10 cellular contexts compared by ENCODE assay signal in genomic region chr3:122858373-122858772, GRCh38.
DNase-seq lines count a peak whose midpoint lies in the region; ATAC-seq and TF ChIP-seq lines count a peak whose summit lies in the region.
"Had no signal": no experiment of that assay in that cellular context is flagged by ENCODE, and none has a peak within 500 bp of the region (broad histone marks: within the 10 kb centered on the region; RNA-seq: fewer than 3 reads in every experiment).

No MANE protein-coding gene starts in this region.

- no peak overlapping the region for H3K4ac ChIP-seq in neuronal stem cell (ENCODE audit: low read length)

- no peaks in the 10 kb centered on the region for H3K9me2 ChIP-seq in SK-N-SH

- H3K36me3 ChIP-seq in SK-N-SH (replicated peaks in 1 of 2; ENCODE audit: control insufficient read depth in 1 of 2, insufficient read depth in 2 of 2, low read length in 1 of 2) (peaks cover 13 to 19% of the 10 kb centered on the region in 2 experiments), spleen (peaks cover 0 to 84% (median 8%) of the 10 kb centered on the region in 6 donors), neuronal stem cell (replicated peaks in 1 of 2; ENCODE audit: control insufficient read depth in 2 of 2, insufficient read depth in 2 of 2, low read length in 2 of 2) (peaks cover 1 to 66% of the 10 kb centered on the region in 2 donors)
- H3K36me3 ChIP-seq: ovary had no signal

- H3K14ac ChIP-seq in neuronal stem cell (ENCODE audit: low read length): no peak overlapping the region

- no peaks in the 10 kb centered on the region for H4K20me1 ChIP-seq in SK-N-SH (ENCODE audit: insufficient read depth)

- no peak for TF ChIP-seq EP300 in SK-N-SH (IDR thresholded peaks at IDR 0.05; ENCODE audit: borderline replicate concordance in 1 of 2, low read depth in 1 of 2, low read length in 1 of 2)

- no peak overlapping the region for H3K27ac ChIP-seq in SK-N-SH (ENCODE audit: low read depth in 2 of 2, low read length in 1 of 2)
- no peak overlapping the region for H3K27ac ChIP-seq in spleen
- H3K27ac ChIP-seq in neuronal stem cell (replicated peaks; ENCODE audit: low read length): no peak overlapping the region
- H3K27ac ChIP-seq: ovary had no signal

- no peaks in the 10 kb centered on the region for H3K79me1 ChIP-seq in neuronal stem cell (ENCODE audit: low read depth, low read length)

- H2BK120ac ChIP-seq in neuronal stem cell (ENCODE audit: low read depth, low read length): no peak overlapping the region

- no peak overlapping the region for H2BK5ac ChIP-seq in neuronal stem cell (ENCODE audit: low read length)

- no peak for TF ChIP-seq POLR2A in spleen (IDR thresholded peaks at IDR 0.05)

- H3F3A ChIP-seq in SK-N-SH (replicated peaks; ENCODE audit: insufficient read depth): no peaks in the 10 kb centered on the region

- H4K8ac ChIP-seq in neuronal stem cell (ENCODE audit: low read depth, low read length): no peak overlapping the region

- H3K9me3 ChIP-seq in SK-N-SH (no peaks in the 10 kb centered on the region), spleen (no peaks in the 10 kb centered on the region), neuronal stem cell (replicated peaks in 1 of 2; ENCODE audit: control insufficient read depth in 2 of 2, insufficient read depth in 1 of 2, low read depth in 1 of 2, low read length in 2 of 2) (peaks cover 0 to 2% of the 10 kb centered on the region in 2 donors)
- H3K9me3 ChIP-seq: ovary had no signal

- no peak overlapping the region for H2BK12ac ChIP-seq in neuronal stem cell (ENCODE audit: low read length)

- ATAC-seq in SK-N-SH treated with all-trans-retinoic acid at 6 μM for 48 hours (no peak), GM19467 (IDR thresholded peaks at IDR 0.05; ENCODE audit: unreplicated experiment) (no peak)

- WGBS in SK-N-SH (ENCODE audit: low lambda C conversion rate): 65% methylated on average over 1 of the region's 1 CpG
- 88 to 95% (median 92%) methylated on average over 1 of the region's 1 CpG for WGBS in spleen, 5 donors
- no CpG with 5 or more reads among the region's 1 CpG for WGBS in neuronal stem cell (ENCODE audit: extremely low coverage in 2 of 2, insufficient read length in 2 of 2, insufficient replicate concordance in 1 of 2), 2 donors

- TF ChIP-seq CTCF in SK-N-SH (IDR thresholded peaks at IDR 0.05): peak; percentile 60
- TF ChIP-seq CTCF in spleen (IDR thresholded peaks at IDR 0.05 in 8 of 11, conservative IDR thresholded peaks at IDR 0.05 in 3 of 11): peak in 3 of 11 experiments; percentile 19 to 32 (median 20)

- H3K79me2 ChIP-seq in SK-N-SH (ENCODE audit: insufficient read depth): no peaks in the 10 kb centered on the region

- peak; percentile 68 for TF ChIP-seq RAD21 in SK-N-SH (IDR thresholded peaks at IDR 0.05; ENCODE audit: low read length)

- no peaks in the 10 kb centered on the region for H3K4me1 ChIP-seq in SK-N-SH (ENCODE audit: control insufficient read depth in 1 of 2, insufficient read depth in 2 of 2, low read depth in 1 of 2, low read length in 1 of 2)
- H3K4me1 ChIP-seq in spleen: no peaks in the 10 kb centered on the region
- H3K4me1 ChIP-seq in neuronal stem cell (ENCODE audit: control insufficient read depth in 2 of 2, insufficient read depth in 1 of 2, low read depth in 1 of 2, low read length in 2 of 2): no peaks in the 10 kb centered on the region

- H2AFZ ChIP-seq in SK-N-SH (ENCODE audit: low read depth) (no peak overlapping the region), neuronal stem cell (ENCODE audit: low read length) (no peak overlapping the region)

- CTCF ChIA-PET in SK-N-SH (lab: Yijun Ruan, JAX): interaction anchor here (0.8 to 2.9 kb wide), 13 partner anchors 12 to 403 kb away, joined by 3 to 18 read pairs (median 4); partner anchors contain the start of gene SEMA5B

- no peak overlapping the region for H2AK5ac ChIP-seq in neuronal stem cell (ENCODE audit: low read depth, low read length)

- DNase-seq in SK-N-SH: peak; percentile 17
- DNase-seq in OCI-M1 (lab: John Stamatoyannopoulos, UW): peak; percentile 48
- DNase-seq in fibroblast of peridontal ligament (ENCODE audit: extremely low read depth): peak; percentile 68
- peak; percentile 64 for DNase-seq in superior temporal gyrus (ENCODE audit: extremely low spot score)
- no peak for DNase-seq in spleen
- no peak for DNase-seq in neuronal stem cell (ENCODE audit: low spot score)
- DNase-seq: COR-L47, ovary had no signal

- intact Hi-C loops in spleen (cut with DNase I; ENCODE audit: low total_unique reads): no loop called here

- POLR2A ChIA-PET in SK-N-SH (lab: Yijun Ruan, JAX): no interaction called here

- H3K23ac ChIP-seq in neuronal stem cell (ENCODE audit: low read depth, low read length, poor library complexity): no peak overlapping the region

- H3K9ac ChIP-seq in SK-N-SH: no peak overlapping the region
- no peak overlapping the region for H3K9ac ChIP-seq in neuronal stem cell (ENCODE audit: low read depth, low read length, poor library complexity)

- no peak overlapping the region for H3K18ac ChIP-seq in neuronal stem cell (ENCODE audit: low read length)

- H4K91ac ChIP-seq in neuronal stem cell (ENCODE audit: low read depth, low read length, poor library complexity): no peak overlapping the region

- H3K27me3 ChIP-seq in SK-N-SH (ENCODE audit: insufficient read depth) (no peaks in the 10 kb centered on the region), spleen (replicated peaks in 1 of 7) (no peaks in the 10 kb centered on the region), neuronal stem cell (ENCODE audit: control insufficient read depth in 3 of 3, insufficient read depth in 3 of 3, low read depth in 1 of 3, low read length in 3 of 3) (no peaks in the 10 kb centered on the region)
- H3K27me3 ChIP-seq: ovary had no signal

- no peak overlapping the region for H2BK15ac ChIP-seq in neuronal stem cell (ENCODE audit: low read length)

- H3K4me2 ChIP-seq in SK-N-SH (no peak overlapping the region), neuronal stem cell (ENCODE audit: insufficient read depth, low read length, poor library complexity, severe bottlenecking) (no peak overlapping the region)

- no peak overlapping the region for H3K4me3 ChIP-seq in SK-N-SH (ENCODE audit: low read depth in 2 of 2, low read length in 1 of 2)
- H3K4me3 ChIP-seq in spleen: no peak overlapping the region
- H3K4me3 ChIP-seq in neuronal stem cell (ENCODE audit: low read length in 2 of 2): no peak overlapping the region
- H3K4me3 ChIP-seq: ovary had no signal

TF ChIP-seq in SK-N-SH, 30 proteins besides CTCF, POLR2A, EP300 and RAD21:
- TF ChIP-seq SMC3 (IDR thresholded peaks at IDR 0.05; ENCODE audit: low read depth, low read length) (peak; percentile 28; the same call in 1 of the 2 replicates), POLR2AphosphoS5 (IDR thresholded peaks at IDR 0.05; ENCODE audit: low read depth, low read length) (no peak), FOSL2 (IDR thresholded peaks at IDR 0.05; ENCODE audit: borderline replicate concordance, low read depth) (no peak)

TF ChIP-seq in SK-N-SH treated with all-trans-retinoic acid at 6 μM for 48 hours, 23 proteins besides CTCF, POLR2A, EP300 and RAD21:
- TF ChIP-seq CREB5 (CRISPR knock-in tag; IDR thresholded peaks at IDR 0.05; ENCODE audit: low read depth): no peak
- no peak for TF ChIP-seq ZNF8 (CRISPR knock-in tag; IDR thresholded peaks at IDR 0.05)

Comparison
In these comparisons a context has a peak if more than half of its experiments do, and no peak if none do; other contexts are left out.
1. DNase-seq: peak in SK-N-SH (single experiment), OCI-M1 (single experiment), fibroblast of peridontal ligament (single experiment) and superior temporal gyrus (single experiment); none in spleen (single experiment) and neuronal stem cell (single experiment).